In the genomic region with DNA sequence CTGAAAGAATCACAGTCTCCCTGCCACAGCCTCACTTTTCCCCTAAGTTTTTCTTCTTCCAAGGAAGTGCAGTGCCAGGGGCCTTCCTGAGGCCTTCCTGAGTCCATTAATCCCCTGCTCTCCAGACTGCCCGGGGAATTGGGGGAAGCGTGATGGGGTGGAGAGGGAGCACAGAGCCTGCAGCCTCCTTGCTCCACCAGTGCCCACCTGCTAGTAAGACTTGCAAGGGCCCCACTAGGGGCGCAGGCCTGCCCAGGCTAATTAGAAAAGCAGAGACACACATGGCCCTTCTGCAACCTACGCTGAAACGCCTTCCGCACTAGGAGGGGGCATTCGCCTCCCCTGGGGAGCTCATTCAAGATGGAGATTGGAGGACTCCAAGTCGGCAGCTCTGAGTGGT, we compare ENCODE assay signal across 25 cellular contexts.
DNase-seq lines count a peak whose midpoint lies in the region; ATAC-seq, FAIRE-seq and TF ChIP-seq lines count a peak whose summit lies in the region.
"Had no signal": no experiment of that assay in that cellular context is flagged by ENCODE, and none has a peak within 500 bp of the region (broad histone marks: within the 10 kb centered on the region; RNA-seq: fewer than 3 reads in every experiment).

No MANE protein-coding gene starts in this region.

- H3K27me3 ChIP-seq in cardiac muscle cell (no peaks in the 10 kb centered on the region), right cardiac atrium (ENCODE audit: control insufficient read depth, insufficient read depth) (no peaks in the 10 kb centered on the region), spleen (replicated peaks in 1 of 7) (no peaks in the 10 kb centered on the region), MG63 (no peaks in the 10 kb centered on the region)
- H3K27me3 ChIP-seq: BLaER1 treated with 17β-estradiol and CSF1 and Interleukin-3, amounts not matched to agents 10 nM and 100 nM; heart left ventricle; suprapubic skin had no signal

- H3K9me3 ChIP-seq in cardiac muscle cell (ENCODE audit: low read depth) (no peaks in the 10 kb centered on the region), right cardiac atrium (ENCODE audit: control insufficient read depth, low read length) (no peaks in the 10 kb centered on the region), spleen (no peaks in the 10 kb centered on the region), MG63 (no peaks in the 10 kb centered on the region)
- H3K9me3 ChIP-seq: BLaER1 treated with 17β-estradiol and CSF1 and Interleukin-3, amounts not matched to agents 10 nM and 100 nM; heart left ventricle; SK-N-SH; suprapubic skin had no signal

- TF ChIP-seq POLR2A in spleen (IDR thresholded peaks at IDR 0.05) (no peak), H54 (IDR thresholded peaks at IDR 0.05; ENCODE audit: low read depth, low read length) (no peak)

- H3K4me1 ChIP-seq in cardiac muscle cell (ENCODE audit: low read depth) = peaks cover 54% of the 10 kb centered on the region
- H3K4me1 ChIP-seq in right cardiac atrium (ENCODE audit: control insufficient read depth, insufficient read depth, low read length) = no peaks in the 10 kb centered on the region
- no peaks in the 10 kb centered on the region for H3K4me1 ChIP-seq in spleen
- H3K4me1 ChIP-seq: heart left ventricle, suprapubic skin had no signal

- 72% methylated on average over 8 of the region's 8 CpGs for WGBS in right cardiac atrium
- WGBS in spleen, 5 donors = 81 to 88% (median 83%) methylated on average over 8 of the region's 8 CpGs

- H3K4me3 ChIP-seq in cardiac muscle cell = no peak overlapping the region
- H3K4me3 ChIP-seq in right cardiac atrium (ENCODE audit: low read length) = no peak overlapping the region
- no peak overlapping the region for H3K4me3 ChIP-seq in spleen
- H3K4me3 ChIP-seq in MG63 = no peak overlapping the region
- H3K4me3 ChIP-seq: BLaER1 treated with 17β-estradiol and CSF1 and Interleukin-3, amounts not matched to agents 10 nM and 100 nM; coronary artery; heart left ventricle; suprapubic skin had no signal

- intact Hi-C loops in right cardiac atrium (cut with DNase I) = no loop called here
- intact Hi-C loops in spleen (cut with DNase I; ENCODE audit: low total_unique reads) = no loop called here

- TF ChIP-seq CTCF in cardiac muscle cell (IDR thresholded peaks at IDR 0.05; ENCODE audit: low read depth, low read length) = no peak
- TF ChIP-seq CTCF in spleen (IDR thresholded peaks at IDR 0.05 in 8 of 11, conservative IDR thresholded peaks at IDR 0.05 in 3 of 11) = no peak

- DNase-seq in cardiac muscle cell (ENCODE audit: low read depth in 1 of 2, low spot score in 1 of 2) = no peak
- DNase-seq in right cardiac atrium = no peak
- DNase-seq in NCI-H69 (lab: John Stamatoyannopoulos, UW) = peak; percentile 34
- peak; percentile 39 for DNase-seq in iPS-NIHi11 (ENCODE audit: low spot score)
- DNase-seq in spleen = peak; percentile 42
- DNase-seq in MG63 = no peak
- no peak for DNase-seq in NK-92 treated with Interleukin-12 subunit alpha and Interleukin-12 subunit beta, amount 100 ng/mL, for 24 hours (lab: John Stamatoyannopoulos, UW)
- no peak for DNase-seq in H54 (ENCODE audit: insufficient read length, low spot score)
- DNase-seq: activated CD8-positive, alpha-beta T cell treated with anti-CD3 and anti-CD28 coated beads, Interleukin-2, amount 10 ng/mL, durations not matched to agents 7 days and 5 days; aorta; COR-L47; effector memory CD8-positive, alpha-beta T cell; heart left ventricle; NCI-H146; NCI-H2171 treated with DMSO at 0.1 percent for 48 hours; OCI-M1; SK-N-SH; stimulated activated CD4-positive, alpha-beta T cell treated with anti-CD3 and anti-CD28 coated beads, Interleukin-15, amount 100 ng/mL, for 24 hours; stimulated activated naive CD4-positive, alpha-beta T cell had no signal

- FAIRE-seq in H54 (lab: Jason Lieb, UNC) = no peak
- FAIRE-seq: GM19239 had no signal

- H3K27ac ChIP-seq in cardiac muscle cell (peak overlapping the region; percentile 72), right cardiac atrium (ENCODE audit: low read length) (no peak overlapping the region), spleen (no peak overlapping the region)
- H3K27ac ChIP-seq: BLaER1 treated with 17β-estradiol and CSF1 and Interleukin-3, amounts not matched to agents 10 nM and 100 nM; heart left ventricle; suprapubic skin had no signal

- no peak for ATAC-seq in right cardiac atrium
- ATAC-seq: activated CD8-positive, alpha-beta T cell treated with anti-CD3 and anti-CD28 coated beads, Interleukin-2, amount 10 ng/mL, durations not matched to agents 7 days and 5 days; activated naive CD4-positive, alpha-beta T cell treated with anti-CD3 and anti-CD28 coated beads, Interleukin-2, amount 50 U/mL, for 72 hours; effector memory CD8-positive, alpha-beta T cell; HCT116; heart left ventricle had no signal

- H3K36me3 ChIP-seq in cardiac muscle cell (no peaks in the 10 kb centered on the region), spleen (no peaks in the 10 kb centered on the region), MG63 (no peaks in the 10 kb centered on the region)
- H3K36me3 ChIP-seq: BLaER1 treated with 17β-estradiol and CSF1 and Interleukin-3, amounts not matched to agents 10 nM and 100 nM; heart left ventricle; suprapubic skin had no signal

Comparison
In these comparisons a context has a peak if more than half of its experiments do, and no peak if none do; other contexts are left out.
1. DNase-seq: peak in NCI-H69 (single experiment), iPS-NIHi11 (single experiment) and spleen (single experiment); none in cardiac muscle cell (0 of 2), right cardiac atrium (0 of 3), MG63 (single experiment), NK-92 treated with Interleukin-12 subunit alpha and Interleukin-12 subunit beta, amount 100 ng/mL, for 24 hours (single experiment) and H54 (single experiment).